ENCODE assay signal across 22 cellular contexts in the genomic region with DNA sequence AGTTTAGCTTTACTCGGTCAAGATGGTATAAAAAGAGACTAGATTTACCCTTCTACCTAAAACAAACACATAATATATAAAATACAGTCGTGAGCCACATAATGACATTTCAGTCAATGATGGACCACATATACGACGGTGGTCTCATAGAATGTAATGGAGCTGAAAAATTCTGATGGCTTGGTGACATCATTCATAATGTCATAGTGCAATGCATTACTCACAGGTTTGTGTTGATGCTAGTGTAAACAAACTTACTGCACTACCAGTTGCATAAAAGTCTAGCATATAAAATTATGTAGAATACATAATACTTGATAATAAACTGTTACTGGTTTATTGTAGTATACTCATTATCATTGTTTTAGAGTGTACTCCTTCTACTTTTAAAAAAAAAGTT.
DNase-seq lines count a peak whose midpoint lies in the region; ATAC-seq, FAIRE-seq and TF ChIP-seq lines count a peak whose summit lies in the region.
"Had no signal": no experiment of that assay in that cellular context is flagged by ENCODE, and none has a peak within 500 bp of the region (broad histone marks: within the 10 kb centered on the region; RNA-seq: fewer than 3 reads in every experiment).

No MANE protein-coding gene starts in this region.

- H3K9me3 Mint-ChIP-seq in activated naive CD4-positive, alpha-beta T cell treated with anti-CD3 and anti-CD28 coated beads for 36 hours = peaks cover 13% of the 10 kb centered on the region

- TF ChIP-seq POLR2A in HepG2 (IDR thresholded peaks at IDR 0.05; ENCODE audit: insufficient read depth in 1 of 2, low read depth in 2 of 2, low read length in 2 of 2) (no peak), right lobe of liver (IDR thresholded peaks at IDR 0.05) (no peak)

- H2BK5ac ChIP-seq in mesenchymal stem cell (ENCODE audit: low read depth, low read length, poor library complexity, severe bottlenecking) = no peak overlapping the region

- DNase-seq in HepG2 (ENCODE audit: low spot score) (no peak), right lobe of liver (no peak), HTR-8/SVneo (ENCODE audit: insufficient read length, low spot score) (no peak), mesenchymal stem cell (peak; percentile 2), NCI-H2227 treated with DMSO at 0.1 percent for 48 hours (lab: John Stamatoyannopoulos, UW) (no peak)
- no peak for DNase-seq in activated naive CD4-positive, alpha-beta T cell treated with anti-CD3 and anti-CD28 coated beads for 36 hours
- DNase-seq: CD4-positive, CD25-positive, alpha-beta regulatory T cell; CD8-positive, alpha-beta T cell; DMS 273 treated with DMSO at 0.1 percent for 48 hours; DND-41; GDM1; H9 had no signal

- FAIRE-seq in HepG2 (lab: Jason Lieb, UNC) (no peak), HTR-8/SVneo (lab: Jason Lieb, UNC) (peak; percentile 54)
- FAIRE-seq: A204.1, D721Med, GM12891, GM18507 had no signal

- H3K9me3 ChIP-seq in HepG2 (ENCODE audit: low read length) = peaks cover 23% of the 10 kb centered on the region
- peaks cover 0 to 7% (median 0%) of the 10 kb centered on the region in 4 donors for H3K9me3 ChIP-seq in right lobe of liver
- H3K9me3 ChIP-seq in mesenchymal stem cell (ENCODE audit: control insufficient read depth, low read length) = peaks cover 44% of the 10 kb centered on the region

- CTCF ChIA-PET in HepG2 (lab: Yijun Ruan, JAX; ENCODE audit: low intra/inter-chr PET ratio, low total read pairs) = no interaction called here
- CTCF ChIA-PET in activated naive CD4-positive, alpha-beta T cell treated with anti-CD3 and anti-CD28 coated beads for 36 hours (lab: Charles Lee) = interaction anchor here (1.0 kb wide), 1 partner anchor 542 kb away, joined by 3 read pairs; no protein-coding TSS in a partner anchor

- H4K20me1 ChIP-seq in HepG2 (ENCODE audit: insufficient read depth, low read length) = no peaks in the 10 kb centered on the region
- H4K20me1 ChIP-seq: BLaER1 had no signal

- no peak overlapping the region for H2BK12ac ChIP-seq in mesenchymal stem cell (ENCODE audit: low read length in 2 of 2)

- H3K9ac ChIP-seq in HepG2 (ENCODE audit: insufficient read depth, low read depth, low read length) (no peak overlapping the region), mesenchymal stem cell (ENCODE audit: low read length) (no peak overlapping the region)
- H3K9ac ChIP-seq: BLaER1 had no signal

- H3K4me3 ChIP-seq in HepG2 (replicated peaks in 1 of 3; ENCODE audit: insufficient read depth in 1 of 3, low read depth in 2 of 3, low read length in 3 of 3) (no peak overlapping the region), right lobe of liver (no peak overlapping the region), mesenchymal stem cell (ENCODE audit: insufficient read depth in 1 of 2, low read depth in 1 of 2, low read length in 2 of 2) (no peak overlapping the region)
- H3K4me3 ChIP-seq: BLaER1, GM23338 had no signal

- H2AK5ac ChIP-seq in mesenchymal stem cell (ENCODE audit: low read length, severe bottlenecking) = no peak overlapping the region

- H3K27me3 ChIP-seq in HepG2 (ENCODE audit: control insufficient read depth in 1 of 2, insufficient read depth in 2 of 2, low read length in 2 of 2) = peaks cover 0 to 2% of the 10 kb centered on the region in 2 experiments; a peak in 1 of 5 replicates
- no peaks in the 10 kb centered on the region for H3K27me3 ChIP-seq in right lobe of liver
- H3K27me3 ChIP-seq in mesenchymal stem cell (ENCODE audit: control insufficient read depth in 1 of 2, insufficient read depth in 1 of 2, low read length in 2 of 2) = peaks cover 0 to 10% of the 10 kb centered on the region in 2 experiments
- H3K27me3 ChIP-seq: BLaER1 had no signal

- POLR2A ChIA-PET in HepG2 (lab: Yijun Ruan, JAX) = no interaction called here

- no peak overlapping the region for H4K91ac ChIP-seq in mesenchymal stem cell (ENCODE audit: low read length)

- no peak overlapping the region for H3K4ac ChIP-seq in mesenchymal stem cell (ENCODE audit: low read depth in 1 of 2, low read length in 2 of 2)

- no peaks in the 10 kb centered on the region for H3K27me3 Mint-ChIP-seq in activated naive CD4-positive, alpha-beta T cell treated with anti-CD3 and anti-CD28 coated beads for 36 hours (ENCODE audit: low read depth)
- H3K27me3 Mint-ChIP-seq: B cell; CD4-positive, CD25-positive, alpha-beta regulatory T cell had no signal

- H3K14ac ChIP-seq in mesenchymal stem cell (ENCODE audit: low read length in 2 of 2) = no peak overlapping the region

- H4K8ac ChIP-seq in mesenchymal stem cell (ENCODE audit: low read length) = no peak overlapping the region

- H2BK120ac ChIP-seq in mesenchymal stem cell (ENCODE audit: low read depth, low read length) = no peak overlapping the region

- no peaks in the 10 kb centered on the region for H3K79me1 ChIP-seq in mesenchymal stem cell (replicated peaks; ENCODE audit: low read length, poor library complexity, severe bottlenecking)

- H3K4me2 ChIP-seq in HepG2 (ENCODE audit: low read depth, low read length) = no peak overlapping the region
- H3K4me2 ChIP-seq in mesenchymal stem cell (ENCODE audit: low read length, poor library complexity, severe bottlenecking) = no peak overlapping the region
- H3K4me2 ChIP-seq: BLaER1, GM23338 had no signal

- ATAC-seq in HepG2 (no peak), right lobe of liver (no peak)
- ATAC-seq: CD8-positive, alpha-beta T cell; GM23338; HCT116 had no signal

- no peak overlapping the region for H3K18ac ChIP-seq in mesenchymal stem cell (ENCODE audit: low read depth in 1 of 2, low read length in 2 of 2)

- WGBS in HepG2 (ENCODE audit: low lambda C conversion rate) = 32% methylated on average over 4 of the region's 4 CpGs
- WGBS in right lobe of liver (ENCODE audit: insufficient coverage, low coverage, low lambda C conversion rate, missing lambda C conversion rate) = 76% methylated on average over 4 of the region's 4 CpGs
- 100% methylated on average over 1 of the region's 4 CpGs for WGBS in mesenchymal stem cell

- H3K27ac ChIP-seq in HepG2 (ENCODE audit: extremely low read length, insufficient read depth, low read length) = no peak overlapping the region
- no peak overlapping the region for H3K27ac ChIP-seq in right lobe of liver
- H3K27ac ChIP-seq in mesenchymal stem cell (ENCODE audit: low read length, poor library complexity, severe bottlenecking) = no peak overlapping the region
- H3K27ac ChIP-seq: 22Rv1, BLaER1, C4-2B had no signal

- TF ChIP-seq EP300 in HepG2 (IDR thresholded peaks at IDR 0.05; ENCODE audit: low read depth in 2 of 2, low read length in 2 of 2) (no peak), HepG2 (CRISPR knock-in tag; IDR thresholded peaks at IDR 0.05; ENCODE audit: borderline replicate concordance) (no peak)

- intact Hi-C loops in HepG2 (cut with micrococcal nuclease; ENCODE audit: unreplicated experiment) (no loop called here), right lobe of liver (cut with DNase I) (no loop called here)
- intact Hi-C loops in activated naive CD4-positive, alpha-beta T cell treated with anti-CD3 and anti-CD28 coated beads for 36 hours (cut with micrococcal nuclease) = no loop called here

- no peaks in the 10 kb centered on the region for H3K36me3 Mint-ChIP-seq in activated naive CD4-positive, alpha-beta T cell treated with anti-CD3 and anti-CD28 coated beads for 36 hours (ENCODE audit: low read depth)
- H3K36me3 Mint-ChIP-seq: CD4-positive, CD25-positive, alpha-beta regulatory T cell; CD8-positive, alpha-beta T cell had no signal

- H3K4me3 Mint-ChIP-seq in activated naive CD4-positive, alpha-beta T cell treated with anti-CD3 and anti-CD28 coated beads for 36 hours = no peak overlapping the region
- H3K4me3 Mint-ChIP-seq: B cell; CD4-positive, CD25-positive, alpha-beta regulatory T cell; CD8-positive, alpha-beta T cell; GM23338; H9 had no signal

- H3K23ac ChIP-seq in mesenchymal stem cell (ENCODE audit: low read length in 2 of 2) = no peak overlapping the region

- no peaks in the 10 kb centered on the region for H3K4me1 Mint-ChIP-seq in activated naive CD4-positive, alpha-beta T cell treated with anti-CD3 and anti-CD28 coated beads for 36 hours (ENCODE audit: low read depth)
- H3K4me1 Mint-ChIP-seq: B cell; CD4-positive, CD25-positive, alpha-beta regulatory T cell; GM23338; H9 had no signal

- BruUV-seq in HepG2 (replicated peaks; lab: Mats Ljungman, UMichigan) = no TSS peak

- no peaks in the 10 kb centered on the region for H3K79me2 ChIP-seq in HepG2 (ENCODE audit: insufficient read depth, low read length)

- in situ Hi-C loops in HepG2 (cut with HindIII; ENCODE audit: extremely low pct_ligation_motif_present, low pct_unique_long_range_greater_than_20kb) = no loop called here

- H2BK15ac ChIP-seq in mesenchymal stem cell (ENCODE audit: low read depth, poor library complexity, severe bottlenecking) = no peak overlapping the region

- H3K4me1 ChIP-seq in HepG2 (ENCODE audit: insufficient read depth, low read length) (0 out of 2 replicates have a peak, but pooled peaks cover 7% of the 10 kb centered on the region), right lobe of liver (no peaks in the 10 kb centered on the region), mesenchymal stem cell (ENCODE audit: control insufficient read depth, insufficient read depth, low read depth, low read length) (no peaks in the 10 kb centered on the region)
- H3K4me1 ChIP-seq: BLaER1 had no signal

- TF ChIP-seq RAD21 in HepG2 (CRISPR knock-in tag; IDR thresholded peaks at IDR 0.05) = no peak

- H3K36me3 ChIP-seq in HepG2 (replicated peaks in 1 of 2; ENCODE audit: control insufficient read depth in 1 of 2, insufficient read depth in 2 of 2, low read length in 2 of 2) (no peaks in the 10 kb centered on the region), right lobe of liver (no peaks in the 10 kb centered on the region), mesenchymal stem cell (ENCODE audit: control insufficient read depth in 1 of 2, insufficient read depth in 2 of 2, low read depth in 1 of 2, low read length in 2 of 2) (no peaks in the 10 kb centered on the region)
- H3K36me3 ChIP-seq: BLaER1 had no signal

- no peak for TF ChIP-seq CTCF in HepG2 (CRISPR knock-in tag; IDR thresholded peaks at IDR 0.05)
- TF ChIP-seq CTCF in right lobe of liver (IDR thresholded peaks at IDR 0.05) = no peak

- no peak overlapping the region for H3K27ac Mint-ChIP-seq in activated naive CD4-positive, alpha-beta T cell treated with anti-CD3 and anti-CD28 coated beads for 36 hours
- H3K27ac Mint-ChIP-seq: B cell; CD4-positive, CD25-positive, alpha-beta regulatory T cell; CD8-positive, alpha-beta T cell; GM23338; H9 had no signal

- H2AFZ ChIP-seq in HepG2 (ENCODE audit: low read length) = no peak overlapping the region
- H2AFZ ChIP-seq in mesenchymal stem cell (ENCODE audit: low read depth, low read length) = no peak overlapping the region
- H2AFZ ChIP-seq: GM23338 had no signal

TF ChIP-seq in HepG2, 621 proteins besides CTCF, POLR2A, EP300 and RAD21 (continues in another document):
- TF ChIP-seq ATF7 (IDR thresholded peaks at IDR 0.05) (peak; percentile 50; the same call in 1 of the 2 replicates), ATF7 (CRISPR knock-in tag; IDR thresholded peaks at IDR 0.05) (no peak), CREB1 (IDR thresholded peaks at IDR 0.05) (peak; percentile 36; the same call in 1 of the 2 replicates), CREB1 (CRISPR knock-in tag; IDR thresholded peaks at IDR 0.05) (no peak), SMAD9 (CRISPR knock-in tag; IDR thresholded peaks at IDR 0.05) (no peak)
